Comparison of ENCODE assay signal across 18 cellular contexts in the genomic region with DNA sequence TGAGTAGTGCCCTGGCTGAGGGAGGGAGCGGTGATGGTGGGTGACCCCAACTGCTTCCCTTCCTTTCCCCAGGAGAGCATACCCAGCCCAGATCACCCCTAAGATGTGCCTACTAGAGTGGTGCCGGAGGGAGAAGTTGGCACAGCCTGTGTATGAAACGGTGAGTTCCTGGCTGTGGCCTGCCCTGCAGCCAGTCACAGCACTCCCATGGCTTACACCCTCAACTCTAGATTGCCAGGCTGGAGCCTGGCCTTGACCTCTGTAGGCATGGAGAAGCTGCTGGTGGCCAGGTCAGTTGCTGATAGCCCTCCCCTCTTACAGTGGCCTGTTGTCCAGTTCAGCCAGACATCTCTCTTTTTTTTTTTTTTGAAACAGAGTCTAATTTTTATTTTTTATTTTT. TPM values are rescaled to one million over a fixed set of nuclear protein-coding genes. Genes with fewer than 3 reads are reported as not detected.
DNase-seq lines count a peak whose midpoint lies in the region; ATAC-seq and TF ChIP-seq lines count a peak whose summit lies in the region.
"Had no signal": no experiment of that assay in that cellular context is flagged by ENCODE, and none has a peak within 500 bp of the region (broad histone marks: within the 10 kb centered on the region; RNA-seq: fewer than 3 reads in every experiment).

No MANE protein-coding gene starts in this region.

- H3K4me3 ChIP-seq in Karpas-422 (ENCODE audit: low read length) (no peak overlapping the region), neural progenitor cell (no peak overlapping the region)
- H3K4me3 ChIP-seq: coronary artery, heart left ventricle, vagina had no signal

- no peaks in the 10 kb centered on the region for H3K9me3 Mint-ChIP-seq in activated CD4-positive, alpha-beta T cell treated with anti-CD3 and anti-CD28 coated beads for 36 hours (ENCODE audit: low read depth)
- H3K9me3 Mint-ChIP-seq in dendritic cell treated with granulocyte-macrophage colony-stimulating factor and Interleukin-4, amounts not matched to agents 40 ng/mL and 50 ng/mL, for 4 days: no peaks in the 10 kb centered on the region
- H3K9me3 Mint-ChIP-seq in neural progenitor cell: no peaks in the 10 kb centered on the region
- H3K9me3 Mint-ChIP-seq: activated naive CD4-positive, alpha-beta T cell treated with anti-CD3 and anti-CD28 coated beads, Interleukin-2, amount 50 U/mL, for 72 hours; WTC11 had no signal

- H3K79me2 ChIP-seq in Karpas-422 (ENCODE audit: low read length) (no peaks in the 10 kb centered on the region), neural progenitor cell (ENCODE audit: low read depth) (no peaks in the 10 kb centered on the region)

- H2AFZ ChIP-seq in Karpas-422 (ENCODE audit: low read length): no peak overlapping the region
- no peak overlapping the region for H2AFZ ChIP-seq in neural progenitor cell (replicated peaks)

- no peak for ATAC-seq in activated CD4-positive, alpha-beta T cell treated with anti-CD3 and anti-CD28 coated beads for 36 hours
- ATAC-seq: activated naive CD4-positive, alpha-beta T cell treated with anti-CD3 and anti-CD28 coated beads, Interleukin-2, amount 50 U/mL, for 72 hours; heart left ventricle; WTC11 had no signal

- H3K4me2 ChIP-seq in Karpas-422 (ENCODE audit: low read depth, low read length, poor library complexity, severe bottlenecking): no peak overlapping the region
- no peak overlapping the region for H3K4me2 ChIP-seq in neural progenitor cell

- H4K20me1 ChIP-seq in Karpas-422 (ENCODE audit: insufficient read depth, low read depth, low read length) (no peaks in the 10 kb centered on the region), neural progenitor cell (ENCODE audit: low read depth) (no peaks in the 10 kb centered on the region)

- TF ChIP-seq CTCF in neural progenitor cell (IDR thresholded peaks at IDR 0.05): no peak

- peaks cover 27% of the 10 kb centered on the region for H3K36me3 ChIP-seq in Karpas-422 (ENCODE audit: insufficient read depth, low read length)
- no peaks in the 10 kb centered on the region for H3K36me3 ChIP-seq in neural progenitor cell

- peak overlapping the region; percentile 29 for H3K27ac Mint-ChIP-seq in activated CD4-positive, alpha-beta T cell treated with anti-CD3 and anti-CD28 coated beads for 36 hours
- H3K27ac Mint-ChIP-seq in dendritic cell treated with granulocyte-macrophage colony-stimulating factor and Interleukin-4, amounts not matched to agents 40 ng/mL and 50 ng/mL, for 4 days: peak overlapping the region; percentile 46
- peak overlapping the region; percentile 69 for H3K27ac Mint-ChIP-seq in neural progenitor cell
- H3K27ac Mint-ChIP-seq: WTC11 had no signal

- H3K4me1 Mint-ChIP-seq in activated CD4-positive, alpha-beta T cell treated with anti-CD3 and anti-CD28 coated beads for 36 hours: peaks cover 80% of the 10 kb centered on the region
- H3K4me1 Mint-ChIP-seq in dendritic cell treated with granulocyte-macrophage colony-stimulating factor and Interleukin-4, amounts not matched to agents 40 ng/mL and 50 ng/mL, for 4 days (ENCODE audit: low read depth): peaks cover 84% of the 10 kb centered on the region
- no peaks in the 10 kb centered on the region for H3K4me1 Mint-ChIP-seq in neural progenitor cell
- H3K4me1 Mint-ChIP-seq: WTC11 had no signal

- H3K27me3 ChIP-seq in Karpas-422 (ENCODE audit: low read length) (no peaks in the 10 kb centered on the region), neural progenitor cell (no peaks in the 10 kb centered on the region)
- H3K27me3 ChIP-seq: brain microvascular endothelial cell, heart left ventricle, vagina had no signal

- no peaks in the 10 kb centered on the region for H3K27me3 Mint-ChIP-seq in activated CD4-positive, alpha-beta T cell treated with anti-CD3 and anti-CD28 coated beads for 36 hours
- no peaks in the 10 kb centered on the region for H3K27me3 Mint-ChIP-seq in dendritic cell treated with granulocyte-macrophage colony-stimulating factor and Interleukin-4, amounts not matched to agents 40 ng/mL and 50 ng/mL, for 4 days
- H3K27me3 Mint-ChIP-seq in neural progenitor cell (ENCODE audit: insufficient read depth, low read depth): peaks cover 3% of the 10 kb centered on the region

- no peak for DNase-seq in activated CD4-positive, alpha-beta T cell treated with anti-CD3 and anti-CD28 coated beads for 36 hours
- DNase-seq in activated CD4-positive, alpha-beta T cell treated with anti-CD3 and anti-CD28 coated beads for 1 hour: no peak
- no peak for DNase-seq in Karpas-422
- no peak for DNase-seq in neural progenitor cell (ENCODE audit: low spot score)
- DNase-seq in activated CD4-positive, CD25-positive, alpha-beta regulatory T cell (lab: John Stamatoyannopoulos, UW): no peak
- no peak for DNase-seq in activated gamma-delta T cell treated with Interleukin-2 at 50 U/mL for 16 hours
- DNase-seq in nucleus accumbens (lab: John Stamatoyannopoulos, UW): no peak
- DNase-seq: activated CD8-positive, alpha-beta memory T cell treated with anti-CD3 and anti-CD28 coated beads, Interleukin-2, amount 50 U/mL, for 4 hours; brain microvascular endothelial cell; DMS153; NCI-H1105 treated with DMSO at 0.1 percent for 48 hours; SHP77 treated with DMSO at 0.1 percent for 48 hours had no signal

- H3K9me2 ChIP-seq in Karpas-422 (replicated peaks; ENCODE audit: insufficient read depth, low read length): no peaks in the 10 kb centered on the region

- H3K9me3 ChIP-seq in Karpas-422 (ENCODE audit: low read length): no peaks in the 10 kb centered on the region
- H3K9me3 ChIP-seq in neural progenitor cell (ENCODE audit: low read depth): no peaks in the 10 kb centered on the region
- H3K9me3 ChIP-seq: heart left ventricle, vagina had no signal

- H3K4me1 ChIP-seq in Karpas-422 (ENCODE audit: low read length) (peaks cover 49% of the 10 kb centered on the region), neural progenitor cell (no peaks in the 10 kb centered on the region)

- H3K27ac ChIP-seq in Karpas-422 (ENCODE audit: low read length) (peak overlapping the region; percentile 92), neural progenitor cell (no peak overlapping the region)
- H3K27ac ChIP-seq: brain microvascular endothelial cell, coronary artery, heart left ventricle, vagina had no signal

- H3K4me3 Mint-ChIP-seq in activated CD4-positive, alpha-beta T cell treated with anti-CD3 and anti-CD28 coated beads for 36 hours: no peak overlapping the region
- H3K4me3 Mint-ChIP-seq in dendritic cell treated with granulocyte-macrophage colony-stimulating factor and Interleukin-4, amounts not matched to agents 40 ng/mL and 50 ng/mL, for 4 days: no peak overlapping the region
- no peak overlapping the region for H3K4me3 Mint-ChIP-seq in neural progenitor cell
- H3K4me3 Mint-ChIP-seq: WTC11 had no signal

- POLR2A ChIA-PET in activated CD4-positive, alpha-beta T cell treated with anti-CD3 and anti-CD28 coated beads for 36 hours (lab: Charles Lee): no interaction called here

- intact Hi-C loops in activated CD4-positive, alpha-beta T cell treated with anti-CD3 and anti-CD28 coated beads for 36 hours (cut with DNase I, micrococcal nuclease): no loop called here
- intact Hi-C loops in dendritic cell treated with granulocyte-macrophage colony-stimulating factor and Interleukin-4, amounts not matched to agents 40 ng/mL and 50 ng/mL, for 4 days (cut with micrococcal nuclease): no loop called here

- no peak overlapping the region for H3K9ac ChIP-seq in Karpas-422 (ENCODE audit: low read length)
- no peak overlapping the region for H3K9ac ChIP-seq in neural progenitor cell

- CTCF ChIA-PET in activated CD4-positive, alpha-beta T cell treated with anti-CD3 and anti-CD28 coated beads for 36 hours (lab: Charles Lee): interaction anchor here (0.6 to 3.1 kb wide), 5 partner anchors 8 to 589 kb away, joined by 3 to 15 read pairs (median 4); no protein-coding TSS in a partner anchor

- H3K36me3 Mint-ChIP-seq in activated CD4-positive, alpha-beta T cell treated with anti-CD3 and anti-CD28 coated beads for 36 hours (ENCODE audit: low read depth): peaks cover 62% of the 10 kb centered on the region
- H3K36me3 Mint-ChIP-seq in dendritic cell treated with granulocyte-macrophage colony-stimulating factor and Interleukin-4, amounts not matched to agents 40 ng/mL and 50 ng/mL, for 4 days (ENCODE audit: low read depth): peaks cover 68% of the 10 kb centered on the region
- H3K36me3 Mint-ChIP-seq in neural progenitor cell: peaks cover 17% of the 10 kb centered on the region

- no peaks in the 10 kb centered on the region for H3F3A ChIP-seq in neural progenitor cell (ENCODE audit: low read depth)

RNA-seq across cellular contexts. Expression of a gene that starts 8.6 kb away (rescaled TPM):
- 10 to 100 TPM; 68.4 to 81.2 TPM for total RNA-seq in activated CD4-positive, alpha-beta T cell treated with anti-CD3 and anti-CD28 coated beads for 36 hours
- 39.1 and 72.3 TPM in 2 replicates for total RNA-seq in Karpas-422 (2014; rRNA removed; shearing (Covaris generic); ENCODE audit: low replicate concordance)
- 34.2 and 43.1 TPM in 2 replicates for total RNA-seq in neural progenitor cell (ENCODE audit: low replicate concordance)

RNA-seq across cellular contexts. Expression of a gene that starts 53.5 kb away (rescaled TPM):
- 10 to 100 TPM; 29.5 to 33.1 TPM for total RNA-seq in activated CD4-positive, alpha-beta T cell treated with anti-CD3 and anti-CD28 coated beads for 36 hours
- total RNA-seq in Karpas-422 (2014; rRNA removed; shearing (Covaris generic); ENCODE audit: low replicate concordance): 23.7 and 35.8 TPM in 2 replicates
- 22.7 and 22.9 TPM in 2 replicates for total RNA-seq in neural progenitor cell (ENCODE audit: low replicate concordance)

RNA-seq across cellular contexts. Expression of a gene that starts 53.5 kb away (rescaled TPM):
- total RNA-seq in activated CD4-positive, alpha-beta T cell treated with anti-CD3 and anti-CD28 coated beads for 36 hours: 10 to 100 TPM; 13.7 to 17.1 TPM
- 10.8 and 20.9 TPM in 2 replicates for total RNA-seq in Karpas-422 (2014; rRNA removed; shearing (Covaris generic); ENCODE audit: low replicate concordance)
- total RNA-seq in neural progenitor cell (ENCODE audit: low replicate concordance): 7.3 and 17.0 TPM in 2 replicates
